Comparison of ENCODE assay signal across 1 cellular context in the genomic region with DNA sequence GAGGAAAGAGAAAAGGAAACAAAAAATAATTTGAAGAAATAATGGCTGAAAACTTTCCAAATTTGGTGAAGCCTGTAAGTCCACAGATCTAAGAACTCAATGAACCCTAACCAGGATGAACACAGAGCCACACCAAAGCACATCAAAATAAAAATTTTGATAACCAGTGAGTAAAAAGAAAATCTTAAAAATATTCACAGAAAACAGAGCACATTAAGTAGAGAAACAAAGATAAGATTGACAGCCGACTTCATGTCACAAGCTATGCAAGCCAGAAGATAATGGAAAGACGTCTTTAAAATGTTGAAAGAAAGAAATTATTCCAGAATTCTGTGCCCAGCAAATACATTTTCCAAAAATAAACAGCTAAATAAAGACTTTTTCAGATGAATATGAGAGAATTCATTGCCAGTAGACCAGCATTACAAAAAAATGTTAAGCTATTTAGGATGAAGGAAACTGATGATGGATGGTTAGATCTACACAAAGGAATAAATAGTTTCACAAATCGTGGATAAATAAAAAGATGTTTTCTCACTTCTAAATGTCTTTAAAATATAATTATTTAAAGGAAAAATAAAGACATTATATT.
TF ChIP-seq lines count a peak whose summit lies in the region.

No MANE protein-coding gene starts in this region.

TF ChIP-seq in GM23338, 12 proteins besides CTCF, POLR2A, EP300 and RAD21 (continued from another document):
- TF ChIP-seq, protein P1, sequence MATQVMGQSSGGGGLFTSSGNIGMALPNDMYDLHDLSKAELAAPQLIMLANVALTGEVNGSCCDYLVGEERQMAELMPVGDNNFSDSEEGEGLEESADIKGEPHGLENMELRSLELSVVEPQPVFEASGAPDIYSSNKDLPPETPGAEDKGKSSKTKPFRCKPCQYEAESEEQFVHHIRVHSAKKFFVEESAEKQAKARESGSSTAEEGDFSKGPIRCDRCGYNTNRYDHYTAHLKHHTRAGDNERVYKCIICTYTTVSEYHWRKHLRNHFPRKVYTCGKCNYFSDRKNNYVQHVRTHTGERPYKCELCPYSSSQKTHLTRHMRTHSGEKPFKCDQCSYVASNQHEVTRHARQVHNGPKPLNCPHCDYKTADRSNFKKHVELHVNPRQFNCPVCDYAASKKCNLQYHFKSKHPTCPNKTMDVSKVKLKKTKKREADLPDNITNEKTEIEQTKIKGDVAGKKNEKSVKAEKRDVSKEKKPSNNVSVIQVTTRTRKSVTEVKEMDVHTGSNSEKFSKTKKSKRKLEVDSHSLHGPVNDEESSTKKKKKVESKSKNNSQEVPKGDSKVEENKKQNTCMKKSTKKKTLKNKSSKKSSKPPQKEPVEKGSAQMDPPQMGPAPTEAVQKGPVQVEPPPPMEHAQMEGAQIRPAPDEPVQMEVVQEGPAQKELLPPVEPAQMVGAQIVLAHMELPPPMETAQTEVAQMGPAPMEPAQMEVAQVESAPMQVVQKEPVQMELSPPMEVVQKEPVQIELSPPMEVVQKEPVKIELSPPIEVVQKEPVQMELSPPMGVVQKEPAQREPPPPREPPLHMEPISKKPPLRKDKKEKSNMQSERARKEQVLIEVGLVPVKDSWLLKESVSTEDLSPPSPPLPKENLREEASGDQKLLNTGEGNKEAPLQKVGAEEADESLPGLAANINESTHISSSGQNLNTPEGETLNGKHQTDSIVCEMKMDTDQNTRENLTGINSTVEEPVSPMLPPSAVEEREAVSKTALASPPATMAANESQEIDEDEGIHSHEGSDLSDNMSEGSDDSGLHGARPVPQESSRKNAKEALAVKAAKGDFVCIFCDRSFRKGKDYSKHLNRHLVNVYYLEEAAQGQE (IDR thresholded peaks at IDR 0.05; ENCODE audit: unreplicated experiment): no peak
- TF ChIP-seq, protein P2, sequence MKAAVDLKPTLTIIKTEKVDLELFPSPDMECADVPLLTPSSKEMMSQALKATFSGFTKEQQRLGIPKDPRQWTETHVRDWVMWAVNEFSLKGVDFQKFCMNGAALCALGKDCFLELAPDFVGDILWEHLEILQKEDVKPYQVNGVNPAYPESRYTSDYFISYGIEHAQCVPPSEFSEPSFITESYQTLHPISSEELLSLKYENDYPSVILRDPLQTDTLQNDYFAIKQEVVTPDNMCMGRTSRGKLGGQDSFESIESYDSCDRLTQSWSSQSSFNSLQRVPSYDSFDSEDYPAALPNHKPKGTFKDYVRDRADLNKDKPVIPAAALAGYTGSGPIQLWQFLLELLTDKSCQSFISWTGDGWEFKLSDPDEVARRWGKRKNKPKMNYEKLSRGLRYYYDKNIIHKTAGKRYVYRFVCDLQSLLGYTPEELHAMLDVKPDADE (IDR thresholded peaks at IDR 0.05): no peak
- TF ChIP-seq, protein P3, sequence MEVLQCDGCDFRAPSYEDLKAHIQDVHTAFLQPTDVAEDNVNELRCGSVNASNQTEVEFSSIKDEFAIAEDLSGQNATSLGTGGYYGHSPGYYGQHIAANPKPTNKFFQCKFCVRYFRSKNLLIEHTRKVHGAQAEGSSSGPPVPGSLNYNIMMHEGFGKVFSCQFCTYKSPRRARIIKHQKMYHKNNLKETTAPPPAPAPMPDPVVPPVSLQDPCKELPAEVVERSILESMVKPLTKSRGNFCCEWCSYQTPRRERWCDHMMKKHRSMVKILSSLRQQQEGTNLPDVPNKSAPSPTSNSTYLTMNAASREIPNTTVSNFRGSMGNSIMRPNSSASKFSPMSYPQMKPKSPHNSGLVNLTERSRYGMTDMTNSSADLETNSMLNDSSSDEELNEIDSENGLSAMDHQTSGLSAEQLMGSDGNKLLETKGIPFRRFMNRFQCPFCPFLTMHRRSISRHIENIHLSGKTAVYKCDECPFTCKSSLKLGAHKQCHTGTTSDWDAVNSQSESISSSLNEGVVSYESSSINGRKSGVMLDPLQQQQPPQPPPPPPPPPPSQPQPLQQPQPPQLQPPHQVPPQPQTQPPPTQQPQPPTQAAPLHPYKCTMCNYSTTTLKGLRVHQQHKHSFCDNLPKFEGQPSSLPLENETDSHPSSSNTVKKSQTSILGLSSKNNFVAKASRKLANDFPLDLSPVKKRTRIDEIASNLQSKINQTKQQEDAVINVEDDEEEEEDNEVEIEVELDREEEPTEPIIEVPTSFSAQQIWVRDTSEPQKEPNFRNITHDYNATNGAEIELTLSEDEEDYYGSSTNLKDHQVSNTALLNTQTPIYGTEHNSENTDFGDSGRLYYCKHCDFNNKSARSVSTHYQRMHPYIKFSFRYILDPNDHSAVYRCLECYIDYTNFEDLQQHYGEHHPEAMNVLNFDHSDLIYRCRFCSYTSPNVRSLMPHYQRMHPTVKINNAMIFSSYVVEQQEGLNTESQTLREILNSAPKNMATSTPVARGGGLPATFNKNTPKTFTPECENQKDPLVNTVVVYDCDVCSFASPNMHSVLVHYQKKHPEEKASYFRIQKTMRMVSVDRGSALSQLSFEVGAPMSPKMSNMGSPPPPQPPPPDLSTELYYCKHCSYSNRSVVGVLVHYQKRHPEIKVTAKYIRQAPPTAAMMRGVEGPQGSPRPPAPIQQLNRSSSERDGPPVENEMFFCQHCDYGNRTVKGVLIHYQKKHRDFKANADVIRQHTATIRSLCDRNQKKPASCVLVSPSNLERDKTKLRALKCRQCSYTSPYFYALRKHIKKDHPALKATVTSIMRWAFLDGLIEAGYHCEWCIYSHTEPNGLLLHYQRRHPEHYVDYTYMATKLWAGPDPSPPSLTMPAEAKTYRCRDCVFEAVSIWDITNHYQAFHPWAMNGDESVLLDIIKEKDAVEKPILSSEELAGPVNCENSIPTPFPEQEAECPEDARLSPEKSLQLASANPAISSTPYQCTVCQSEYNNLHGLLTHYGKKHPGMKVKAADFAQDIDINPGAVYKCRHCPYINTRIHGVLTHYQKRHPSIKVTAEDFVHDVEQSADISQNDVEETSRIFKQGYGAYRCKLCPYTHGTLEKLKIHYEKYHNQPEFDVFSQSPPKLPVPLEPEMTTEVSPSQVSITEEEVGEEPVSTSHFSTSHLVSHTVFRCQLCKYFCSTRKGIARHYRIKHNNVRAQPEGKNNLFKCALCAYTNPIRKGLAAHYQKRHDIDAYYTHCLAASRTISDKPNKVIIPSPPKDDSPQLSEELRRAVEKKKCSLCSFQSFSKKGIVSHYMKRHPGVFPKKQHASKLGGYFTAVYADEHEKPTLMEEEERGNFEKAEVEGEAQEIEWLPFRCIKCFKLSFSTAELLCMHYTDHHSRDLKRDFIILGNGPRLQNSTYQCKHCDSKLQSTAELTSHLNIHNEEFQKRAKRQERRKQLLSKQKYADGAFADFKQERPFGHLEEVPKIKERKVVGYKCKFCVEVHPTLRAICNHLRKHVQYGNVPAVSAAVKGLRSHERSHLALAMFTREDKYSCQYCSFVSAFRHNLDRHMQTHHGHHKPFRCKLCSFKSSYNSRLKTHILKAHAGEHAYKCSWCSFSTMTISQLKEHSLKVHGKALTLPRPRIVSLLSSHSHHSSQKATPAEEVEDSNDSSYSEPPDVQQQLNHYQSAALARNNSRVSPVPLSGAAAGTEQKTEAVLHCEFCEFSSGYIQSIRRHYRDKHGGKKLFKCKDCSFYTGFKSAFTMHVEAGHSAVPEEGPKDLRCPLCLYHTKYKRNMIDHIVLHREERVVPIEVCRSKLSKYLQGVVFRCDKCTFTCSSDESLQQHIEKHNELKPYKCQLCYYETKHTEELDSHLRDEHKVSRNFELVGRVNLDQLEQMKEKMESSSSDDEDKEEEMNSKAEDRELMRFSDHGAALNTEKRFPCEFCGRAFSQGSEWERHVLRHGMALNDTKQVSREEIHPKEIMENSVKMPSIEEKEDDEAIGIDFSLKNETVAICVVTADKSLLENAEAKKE (CRISPR knock-in tag; IDR thresholded peaks at IDR 0.05): no peak
- TF ChIP-seq EZH2phosphoT487 (IDR thresholded peaks at IDR 0.05; ENCODE audit: unreplicated experiment): no peak
- TF ChIP-seq ZNF114 (CRISPR knock-in tag; IDR thresholded peaks at IDR 0.05): no peak
- no peak for TF ChIP-seq NANOG (IDR thresholded peaks at IDR 0.05; ENCODE audit: borderline replicate concordance)
- no peak for TF ChIP-seq STAT1 (IDR thresholded peaks at IDR 0.05; ENCODE audit: unreplicated experiment)
- no peak for TF ChIP-seq EZH2 (IDR thresholded peaks at IDR 0.05; ENCODE audit: low read depth, unreplicated experiment)
